Comparison of ENCODE assay signal across 7 cellular contexts in genomic region chr1:89022167-89022959, GRCh38. TPM values are rescaled to one million over a fixed set of nuclear protein-coding genes. Genes with fewer than 3 reads are reported as not detected.
DNase-seq lines count a peak whose midpoint lies in the region; ATAC-seq, FAIRE-seq and TF ChIP-seq lines count a peak whose summit lies in the region.

Gene GBP3 (minus strand): TSS chr1:89022866. CDS start chr1:89020721, 2,145 bp downstream.

- peak; percentile 74 for ATAC-seq in GM18498 (IDR thresholded peaks at IDR 0.05; ENCODE audit: unreplicated experiment)
- peak; percentile 84 for ATAC-seq in activated CD8-positive, alpha-beta T cell treated with anti-CD3 and anti-CD28 coated beads for 36 hours

- H3K36me3 Mint-ChIP-seq in HFFc6 (ENCODE audit: low read depth) = peaks cover 21% of the 10 kb centered on the region; the same call in 1 of the 2 replicates
- H3K36me3 Mint-ChIP-seq in activated CD8-positive, alpha-beta T cell treated with anti-CD3 and anti-CD28 coated beads for 36 hours (ENCODE audit: low read depth) = peaks cover 43% of the 10 kb centered on the region

- intact Hi-C loops in activated CD8-positive, alpha-beta T cell treated with anti-CD3 and anti-CD28 coated beads for 36 hours (cut with micrococcal nuclease) = no loop called here

- H3K27me3 Mint-ChIP-seq in HFFc6 (ENCODE audit: insufficient read depth) = no peaks in the 10 kb centered on the region
- H3K27me3 Mint-ChIP-seq in activated CD8-positive, alpha-beta T cell treated with anti-CD3 and anti-CD28 coated beads for 36 hours = no peaks in the 10 kb centered on the region

- POLR2A ChIA-PET in activated CD8-positive, alpha-beta T cell treated with anti-CD3 and anti-CD28 coated beads for 36 hours (lab: Charles Lee) = interaction anchor here (0.7 to 2.1 kb wide), 11 partner anchors 8 to 240 kb away, joined by 3 to 8 read pairs (median 5); partner anchors contain the start of genes GBP1 and GBP2

- DNase-seq in HFFc6 (peak; percentile 59), MV-4-11 (lab: John Stamatoyannopoulos, UW) (peak; percentile 85), frontal cortex (ENCODE audit: low spot score in 2 of 2) (peak in 1 of 2 donors; percentile 25), pulmonary artery endothelial cell (ENCODE audit: low read depth, low spot score) (no peak)
- DNase-seq in activated CD8-positive, alpha-beta T cell treated with anti-CD3 and anti-CD28 coated beads for 36 hours = no peak
- no peak for DNase-seq in activated effector memory CD4-positive, alpha-beta T cell treated with Interleukin-2 at 50 U/mL for 16 hours

- H3K4me1 Mint-ChIP-seq in HFFc6 (ENCODE audit: low read depth) = peaks cover 37% of the 10 kb centered on the region
- peaks cover 47% of the 10 kb centered on the region for H3K4me1 Mint-ChIP-seq in activated CD8-positive, alpha-beta T cell treated with anti-CD3 and anti-CD28 coated beads for 36 hours (ENCODE audit: low read depth)

- H3K9me3 Mint-ChIP-seq in HFFc6 = no peaks in the 10 kb centered on the region
- peaks cover 14% of the 10 kb centered on the region for H3K9me3 Mint-ChIP-seq in activated CD8-positive, alpha-beta T cell treated with anti-CD3 and anti-CD28 coated beads for 36 hours

- no peak for TF ChIP-seq CTCF in HFFc6 (IDR thresholded peaks at IDR 0.05)
- no peak for TF ChIP-seq CTCF in activated CD8-positive, alpha-beta T cell treated with anti-CD3 and anti-CD28 coated beads for 36 hours (IDR thresholded peaks at IDR 0.05)

- CTCF ChIA-PET in activated CD8-positive, alpha-beta T cell treated with anti-CD3 and anti-CD28 coated beads for 36 hours (lab: Charles Lee) = interaction anchor here (0.8 to 3.2 kb wide), 13 partner anchors 9 to 807 kb away, joined by 3 to 14 read pairs (median 4); partner anchors contain the start of gene GBP1

- H3K4me3 Mint-ChIP-seq in HFFc6 = peak within 1 kb of the TSS; percentile 90
- H3K4me3 Mint-ChIP-seq in activated CD8-positive, alpha-beta T cell treated with anti-CD3 and anti-CD28 coated beads for 36 hours = peak within 1 kb of the TSS; percentile 74

- peak; percentile 3 for FAIRE-seq in frontal cortex (lab: Jason Lieb, UNC)

- peak within 1 kb of the TSS; percentile 82 for H3K27ac Mint-ChIP-seq in HFFc6
- H3K27ac Mint-ChIP-seq in activated CD8-positive, alpha-beta T cell treated with anti-CD3 and anti-CD28 coated beads for 36 hours = peak within 1 kb of the TSS; percentile 85

RNA-seq across cellular contexts. Expression of gene GBP3, which starts in this region (rescaled TPM):
- 10 to 100 TPM; 26.5 to 44.6 (median 39.3) TPM for total RNA-seq in HFFc6 (2021; fragmentation: NEBNext Ultra II Directional; extraction: Animal tissue kit (Norgen Biotek cat#: 25700))
- 1 to 10 TPM; 4.7 to 5.7 TPM for total RNA-seq in activated CD8-positive, alpha-beta T cell treated with anti-CD3 and anti-CD28 coated beads for 36 hours
- 0.82 TPM for total RNA-seq in frontal cortex
- total RNA-seq in pulmonary artery endothelial cell = 12.7 and 23.9 TPM in 2 replicates

Comparison
In these comparisons a context has a peak if more than half of its experiments do, and no peak if none do; other contexts are left out.
1. DNase-seq: peak in HFFc6 (single experiment) and MV-4-11 (single experiment); none in activated CD8-positive, alpha-beta T cell treated with anti-CD3 and anti-CD28 coated beads for 36 hours (single experiment), pulmonary artery endothelial cell (single experiment) and activated effector memory CD4-positive, alpha-beta T cell treated with Interleukin-2 at 50 U/mL for 16 hours (single experiment).